1 cellular context compared by ENCODE assay signal in genomic region chr1:232978091-232978634, GRCh38.
TF ChIP-seq lines count a peak whose summit lies in the region.

No MANE protein-coding gene starts in this region.

TF ChIP-seq in IMR-90, 13 proteins besides CTCF, POLR2A, EP300 and RAD21:
- TF ChIP-seq MAFK (IDR thresholded peaks at IDR 0.05; ENCODE audit: low read depth, low read length) (no peak), BHLHE40 (IDR thresholded peaks at IDR 0.05; ENCODE audit: low read depth, low read length) (peak; percentile 78)
